Comparison of ENCODE assay signal across 19 cellular contexts in genomic region chr1:89575207-89575606, GRCh38. TPM values are rescaled to one million over a fixed set of nuclear protein-coding genes. Genes with fewer than 3 reads are reported as not detected.
A peak's percentile ranks its signal among the peaks of the same experiment; 100 is the strongest.
DNase-seq lines count a peak whose midpoint lies in the region; ATAC-seq and TF ChIP-seq lines count a peak whose summit lies in the region.
"Had no signal": no experiment of that assay in that cellular context is flagged by ENCODE, and none has a peak within 500 bp of the region (broad histone marks: within the 10 kb centered on the region; RNA-seq: fewer than 3 reads in every experiment).

No MANE protein-coding gene starts in this region.

- intact Hi-C loops in mucosa of descending colon (cut with DNase I, micrococcal nuclease) (no loop called here), Right ventricle myocardium inferior (cut with DNase I) (no loop called here)

- peak overlapping the region; percentile 11 for H3K27ac Mint-ChIP-seq in activated T-helper 17 cell treated with anti-CD3 and anti-CD28 coated beads, Interleukin-2, amount 50 U/mL, for 72 hours
- H3K27ac Mint-ChIP-seq in stimulated activated effector memory CD8-positive, alpha-beta T cell treated with anti-CD3 and anti-CD28 coated beads, Interleukin-12 subunit alpha, Interleukin-12 subunit beta, amount 100 ng/mL, for 72 hours, result peak overlapping the region; percentile 6
- H3K27ac Mint-ChIP-seq: B cell had no signal

- H3K36me3 ChIP-seq in mucosa of descending colon (ENCODE audit: low read depth), result no peaks in the 10 kb centered on the region

- no peak for TF ChIP-seq CTCF in mucosa of descending colon (IDR thresholded peaks at IDR 0.05)

- no peaks in the 10 kb centered on the region for H3K27me3 Mint-ChIP-seq in activated T-helper 17 cell treated with anti-CD3 and anti-CD28 coated beads, Interleukin-2, amount 50 U/mL, for 72 hours
- H3K27me3 Mint-ChIP-seq: B cell had no signal

- peaks cover 24% of the 10 kb centered on the region for H3K4me1 Mint-ChIP-seq in activated T-helper 17 cell treated with anti-CD3 and anti-CD28 coated beads, Interleukin-2, amount 50 U/mL, for 72 hours
- peaks cover 31% of the 10 kb centered on the region for H3K4me1 Mint-ChIP-seq in stimulated activated effector memory CD8-positive, alpha-beta T cell treated with anti-CD3 and anti-CD28 coated beads, Interleukin-12 subunit alpha, Interleukin-12 subunit beta, amount 100 ng/mL, for 72 hours

- no peak for ATAC-seq in activated T-helper 17 cell treated with anti-CD3 and anti-CD28 coated beads, Interleukin-2, amount 50 U/mL, for 72 hours (replicated peaks)
- ATAC-seq in mucosa of descending colon, result peak; percentile 51
- no peak for ATAC-seq in stimulated activated effector memory CD8-positive, alpha-beta T cell treated with anti-CD3 and anti-CD28 coated beads, Interleukin-12 subunit alpha, Interleukin-12 subunit beta, amount 100 ng/mL, for 72 hours
- no peak for ATAC-seq in Right ventricle myocardium inferior
- ATAC-seq: A549, PC-3 had no signal

- H3K9me3 Mint-ChIP-seq in activated T-helper 17 cell treated with anti-CD3 and anti-CD28 coated beads, Interleukin-2, amount 50 U/mL, for 72 hours, result no peaks in the 10 kb centered on the region
- no peaks in the 10 kb centered on the region for H3K9me3 Mint-ChIP-seq in stimulated activated effector memory CD8-positive, alpha-beta T cell treated with anti-CD3 and anti-CD28 coated beads, Interleukin-12 subunit alpha, Interleukin-12 subunit beta, amount 100 ng/mL, for 72 hours

- peak overlapping the region; percentile 18 for H3K27ac ChIP-seq in caudate nucleus (ENCODE audit: low read depth, low read length)
- H3K27ac ChIP-seq: A549 had no signal

- no peak overlapping the region for H3K4me3 ChIP-seq in mucosa of descending colon
- H3K4me3 ChIP-seq: A549 had no signal

- no peak overlapping the region for H3K4me3 Mint-ChIP-seq in activated T-helper 17 cell treated with anti-CD3 and anti-CD28 coated beads, Interleukin-2, amount 50 U/mL, for 72 hours
- no peak overlapping the region for H3K4me3 Mint-ChIP-seq in stimulated activated effector memory CD8-positive, alpha-beta T cell treated with anti-CD3 and anti-CD28 coated beads, Interleukin-12 subunit alpha, Interleukin-12 subunit beta, amount 100 ng/mL, for 72 hours
- H3K4me3 Mint-ChIP-seq: B cell, CD14-positive monocyte had no signal

- peaks cover 88% of the 10 kb centered on the region for H3K36me3 Mint-ChIP-seq in activated T-helper 17 cell treated with anti-CD3 and anti-CD28 coated beads, Interleukin-2, amount 50 U/mL, for 72 hours (ENCODE audit: low read depth)
- H3K36me3 Mint-ChIP-seq in stimulated activated effector memory CD8-positive, alpha-beta T cell treated with anti-CD3 and anti-CD28 coated beads, Interleukin-12 subunit alpha, Interleukin-12 subunit beta, amount 100 ng/mL, for 72 hours, result peaks cover 95% of the 10 kb centered on the region

- DNase-seq in caudate nucleus (lab: John Stamatoyannopoulos, UW) (no peak), mucosa of descending colon (no peak), Right ventricle myocardium inferior (ENCODE audit: missing footprints) (no peak), NOMO-1 treated with dmso at 0.1 percent for 144 hours (lab: John Stamatoyannopoulos, UW; ENCODE audit: unreplicated experiment) (no peak), D341Med (ENCODE audit: low spot score) (no peak)
- no peak for DNase-seq in stimulated activated effector memory CD8-positive, alpha-beta T cell treated with anti-CD3 and anti-CD28 coated beads, Interleukin-12 subunit alpha, Interleukin-12 subunit beta, amount 100 ng/mL, for 72 hours (ENCODE audit: low spot score in 2 of 2)
- DNase-seq: DMS79 treated with DMSO at 0.1 percent for 48 hours, Karpas-422, NCI-H1694 treated with DMSO at 0.1 percent for 48 hours, NCI-H2081 treated with DMSO at 0.1 percent for 48 hours, NCI-H2171 treated with DMSO at 0.1 percent for 48 hours, NCI-H524 treated with DMSO at 0.1 percent for 48 hours, PC-3, RPMI8226, SHP77 treated with DMSO at 0.1 percent for 48 hours had no signal

- no peaks in the 10 kb centered on the region for H3K9me3 ChIP-seq in mucosa of descending colon
- H3K9me3 ChIP-seq: A549 had no signal

- H3K4me1 ChIP-seq in mucosa of descending colon (ENCODE audit: low read depth), result no peaks in the 10 kb centered on the region
- H3K4me1 ChIP-seq: A549 had no signal

RNA-seq across cellular contexts. Expression of gene LRRC8B, which starts 50.6 kb away (rescaled TPM):
- 10 to 100 TPM; 16.3 to 45.8 TPM for total RNA-seq in activated T-helper 17 cell treated with anti-CD3 and anti-CD28 coated beads, Interleukin-2, amount 50 U/mL, for 72 hours
- total RNA-seq in mucosa of descending colon, result 10 to 100 TPM; 11.2 to 16.1 (median 11.6) TPM
- 3.8 TPM for total RNA-seq in Right ventricle myocardium inferior

RNA-seq across cellular contexts. Expression of gene LRRC8C, which starts 57.7 kb away (rescaled TPM):
- total RNA-seq in activated T-helper 17 cell treated with anti-CD3 and anti-CD28 coated beads, Interleukin-2, amount 50 U/mL, for 72 hours, result 10 to 100 TPM; 27.7 to 50.4 TPM
- 1 to 10 TPM; 1.5 to 5.0 (median 3.0) TPM for total RNA-seq in mucosa of descending colon
- total RNA-seq in Right ventricle myocardium inferior, result 7.7 TPM
